ENCODE assay signal across 1 cellular context in genomic region chr4:56909083-56909981, GRCh38.
TF ChIP-seq lines count a peak whose summit lies in the region.

No MANE protein-coding gene starts in this region.

TF ChIP-seq in GM12878, 131 proteins besides CTCF, POLR2A, EP300 and RAD21 (continues in another document):
- TF ChIP-seq ZNF687 (IDR thresholded peaks at IDR 0.05), result no peak
- TF ChIP-seq ZNF622 (IDR thresholded peaks at IDR 0.05), result no peak
- TF ChIP-seq MTA2 (IDR thresholded peaks at IDR 0.05; ENCODE audit: low read depth), result peak; percentile 29; the same call in 1 of the 2 replicates
- TF ChIP-seq ZZZ3 (IDR thresholded peaks at IDR 0.05; ENCODE audit: control insufficient read depth, insufficient read length, low read depth), result no peak
- TF ChIP-seq HDAC2 (IDR thresholded peaks at IDR 0.05), result no peak
- TF ChIP-seq IRF5 (IDR thresholded peaks at IDR 0.05; ENCODE audit: borderline replicate concordance), result no peak
- peak; percentile 88 for TF ChIP-seq YY1 (IDR thresholded peaks at IDR 0.05; ENCODE audit: low read depth, low read length)
- TF ChIP-seq ZBTB11 (CRISPR knock-in tag; IDR thresholded peaks at IDR 0.05), result no peak
- no peak for TF ChIP-seq SP1 (IDR thresholded peaks at IDR 0.05; ENCODE audit: low read depth, low read length)
- no peak for TF ChIP-seq PKNOX1 (IDR thresholded peaks at IDR 0.05)
- TF ChIP-seq TAF1 (IDR thresholded peaks at IDR 0.05; ENCODE audit: borderline replicate concordance, low read depth, low read length), result peak; percentile 7; the same call in 1 of the 2 replicates
- no peak for TF ChIP-seq CHD4 (IDR thresholded peaks at IDR 0.05)
- no peak for TF ChIP-seq CHD2 (IDR thresholded peaks at IDR 0.05; ENCODE audit: borderline replicate concordance, low read depth, low read length)
- TF ChIP-seq SMARCA5 (IDR thresholded peaks at IDR 0.05), result no peak
- TF ChIP-seq ZBTB40 (IDR thresholded peaks at IDR 0.05; ENCODE audit: borderline replicate concordance), result no peak
- no peak for TF ChIP-seq ZNF592 (IDR thresholded peaks at IDR 0.05)
- no peak for TF ChIP-seq CEBPB (IDR thresholded peaks at IDR 0.05; ENCODE audit: borderline replicate concordance in 1 of 2, low read depth in 2 of 2, low read length in 2 of 2)
- TF ChIP-seq HDGF (IDR thresholded peaks at IDR 0.05), result no peak
- 0 out of 2 replicates have a peak, but pooled peaks have one; percentile 26 for TF ChIP-seq RB1 (IDR thresholded peaks at IDR 0.05; ENCODE audit: borderline replicate concordance)
- no peak for TF ChIP-seq SKIL (IDR thresholded peaks at IDR 0.05; ENCODE audit: low read depth, poor library complexity, severe bottlenecking)
- no peak for TF ChIP-seq IRF3 (IDR thresholded peaks at IDR 0.05)
- TF ChIP-seq IKZF1 (conservative IDR thresholded peaks at IDR 0.05), result 0 out of 2 replicates have a peak, but pooled peaks have one; percentile 58
- TF ChIP-seq RBBP5 (conservative IDR thresholded peaks at IDR 0.05), result no peak
- TF ChIP-seq ATF7 (IDR thresholded peaks at IDR 0.05; ENCODE audit: low read depth), result no peak
- TF ChIP-seq DPF2 (IDR thresholded peaks at IDR 0.05), result peak; percentile 15; the same call in 1 of the 2 replicates
- TF ChIP-seq NR2C2 (IDR thresholded peaks at IDR 0.05; ENCODE audit: borderline replicate concordance, control insufficient read depth, insufficient read length, low read depth), result no peak
- TF ChIP-seq ZNF207 (IDR thresholded peaks at IDR 0.05; ENCODE audit: borderline replicate concordance), result no peak
- no peak for TF ChIP-seq ASH2L (IDR thresholded peaks at IDR 0.05; ENCODE audit: borderline replicate concordance, low read depth)
- peak; percentile 59; the same call in 1 of the 2 replicates for TF ChIP-seq NBN (IDR thresholded peaks at IDR 0.05)
- no peak for TF ChIP-seq GATAD2B (conservative IDR thresholded peaks at IDR 0.05; ENCODE audit: low read depth)
- no peak for TF ChIP-seq SMAD5 (IDR thresholded peaks at IDR 0.05; ENCODE audit: low read depth)
- 0 out of 2 replicates have a peak, but pooled peaks have one; percentile 17 for TF ChIP-seq RELB (IDR thresholded peaks at IDR 0.05; ENCODE audit: low read depth)
